9 cellular contexts compared by ENCODE assay signal in the genomic region with DNA sequence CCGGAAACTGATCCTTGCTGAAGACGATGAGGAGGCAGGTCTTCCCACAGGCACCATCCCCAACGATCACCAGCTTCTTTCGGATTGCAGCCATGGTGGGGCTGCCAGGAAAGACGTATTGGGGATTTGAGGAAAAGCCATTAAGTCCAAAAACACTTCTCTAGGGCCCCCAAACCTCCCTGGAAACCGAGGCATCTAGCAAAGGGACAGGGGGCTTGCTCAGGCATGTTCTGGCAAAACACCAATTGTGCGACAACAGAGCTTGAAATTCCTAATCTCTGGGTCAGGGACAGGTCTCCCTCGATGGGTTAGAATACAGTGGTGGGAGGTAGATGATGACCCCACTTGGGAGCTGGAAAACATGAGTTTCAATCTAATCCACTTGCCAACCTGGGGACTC. TPM values are rescaled to one million over a fixed set of nuclear protein-coding genes. Genes with fewer than 3 reads are reported as not detected.
DNase-seq lines count a peak whose midpoint lies in the region; ATAC-seq, FAIRE-seq and TF ChIP-seq lines count a peak whose summit lies in the region.
"Had no signal": no experiment of that assay in that cellular context is flagged by ENCODE, and none has a peak within 500 bp of the region (broad histone marks: within the 10 kb centered on the region; RNA-seq: fewer than 3 reads in every experiment).

No MANE protein-coding gene starts in this region.

- TF ChIP-seq CTCF in WTC11 (IDR thresholded peaks at IDR 0.05) (no peak), kidney (IDR thresholded peaks at IDR 0.05; ENCODE audit: borderline replicate concordance, extremely low read depth, insufficient read depth) (no peak), stomach (IDR thresholded peaks at IDR 0.05) (no peak), WERI-Rb-1 (IDR thresholded peaks at IDR 0.05; ENCODE audit: low read depth, low read length) (no peak)

- no peak for TF ChIP-seq EP300 in stomach (IDR thresholded peaks at IDR 0.05)

- H3K9me3 ChIP-seq in GM23248 (ENCODE audit: low read depth) (no peaks in the 10 kb centered on the region), kidney (ENCODE audit: control insufficient read depth in 1 of 2, low read length in 2 of 2) (no peaks in the 10 kb centered on the region), stomach (no peaks in the 10 kb centered on the region), WERI-Rb-1 (ENCODE audit: severe bottlenecking) (no peaks in the 10 kb centered on the region)

- peaks cover 82% of the 10 kb centered on the region for H3K4me1 Mint-ChIP-seq in WTC11

- in situ Hi-C loops in GM23248 (cut with MboI): no loop called here

- peak overlapping the region; percentile 84 for H3K27ac ChIP-seq in GM23248
- peak overlapping the region; percentile 74 to 96 for H3K27ac ChIP-seq in kidney (ENCODE audit: low read depth in 2 of 2, low read length in 2 of 2)
- H3K27ac ChIP-seq in stomach: peak overlapping the region in 4 of 5 donors; percentile 95 to 98 (median 96)
- H3K27ac ChIP-seq in WERI-Rb-1: no peak overlapping the region

- peaks cover 57% of the 10 kb centered on the region for H3F3A ChIP-seq in GM23248 (ENCODE audit: insufficient read depth)

- DNase-seq in GM23248 (no peak), WTC11 (ENCODE audit: low spot score) (no peak), kidney (peak; percentile 21), stomach (no peak), WERI-Rb-1 (no peak)
- DNase-seq: activated CD4-positive, alpha-beta memory T cell treated with anti-CD3 and anti-CD28 coated beads, Interleukin-2, amount 10 ng/mL, durations not matched to agents 7 days and 5 days; NCI-H2171 had no signal

- CTCF ChIA-PET in WTC11 (lab: Charles Lee): interaction anchor here (0.6 to 2.3 kb wide), 9 partner anchors 12 to 552 kb away, joined by 3 to 21 read pairs (median 8); partner anchors contain the start of genes CTTNBP2NL, MOV10 and PPM1J

- H3K9me2 ChIP-seq in GM23248 (ENCODE audit: insufficient read depth): no peaks in the 10 kb centered on the region

- H3K79me2 ChIP-seq in GM23248 (ENCODE audit: insufficient read depth): peaks cover 42% of the 10 kb centered on the region

- POLR2A ChIA-PET in WTC11 (lab: Charles Lee): interaction anchor here (0.7 to 2.3 kb wide), 3 partner anchors 10 to 308 kb away, joined by 3 to 11 read pairs (median 3); partner anchors contain the start of gene MOV10

- H3K27me3 ChIP-seq in GM23248 (replicated peaks; ENCODE audit: insufficient read depth) (no peaks in the 10 kb centered on the region), stomach (no peaks in the 10 kb centered on the region), WERI-Rb-1 (ENCODE audit: insufficient read depth, low read depth, severe bottlenecking) (no peaks in the 10 kb centered on the region)

- WGBS in GM23248 (ENCODE audit: low coverage in 1 of 2, low lambda C conversion rate in 2 of 2, missing lambda C conversion rate in 2 of 2), 2 experiments: 93 to 95% methylated on average over 8 of the region's 8 CpGs
- 68 to 86% (median 79%) methylated on average over 8 of the region's 8 CpGs for WGBS in stomach, 5 donors

- no peak for FAIRE-seq in kidney (lab: Jason Lieb, UNC)

- H3K27ac Mint-ChIP-seq in WTC11: no peak overlapping the region

- H3K9ac ChIP-seq in GM23248: peak overlapping the region; percentile 95; the same call in 1 of the 2 replicates
- no peak overlapping the region for H3K9ac ChIP-seq in kidney (ENCODE audit: low read length in 2 of 2)

- intact Hi-C loops in kidney (cut with DNase I): no loop called here
- intact Hi-C loops in stomach (cut with DNase I; ENCODE audit: low total_unique reads): loop anchor here (10.0 kb wide), 1 partner anchor 319 kb away; no protein-coding TSS in a partner anchor

- ATAC-seq in WTC11 (no peak), GM21528 (IDR thresholded peaks at IDR 0.05; ENCODE audit: low FRiP score, unreplicated experiment) (no peak), GM19035 (IDR thresholded peaks at IDR 0.05; ENCODE audit: unreplicated experiment) (no peak)

- TF ChIP-seq POLR2A in stomach (IDR thresholded peaks at IDR 0.05): no peak

- peaks cover 28% of the 10 kb centered on the region for H3K36me3 Mint-ChIP-seq in WTC11

- H3K4me3 Mint-ChIP-seq in WTC11: peak overlapping the region; percentile 73; the same call in 1 of the 2 replicates

- no peak overlapping the region for H3K4me3 ChIP-seq in GM23248
- H3K4me3 ChIP-seq in kidney (ENCODE audit: low read length in 2 of 2): peak overlapping the region in 1 of 2 donors; percentile 84
- H3K4me3 ChIP-seq in stomach: no peak overlapping the region
- no peak overlapping the region for H3K4me3 ChIP-seq in WERI-Rb-1 (ENCODE audit: low read depth, low read length)

- H3K36me3 ChIP-seq in GM23248 (ENCODE audit: low read depth) (peaks cover 5% of the 10 kb centered on the region), kidney (ENCODE audit: control insufficient read depth in 1 of 2, insufficient read depth in 2 of 2, low read length in 2 of 2) (peaks cover 7 to 29% of the 10 kb centered on the region in 2 donors), stomach (peaks cover 8 to 45% (median 33%) of the 10 kb centered on the region in 4 donors), WERI-Rb-1 (peaks cover 28% of the 10 kb centered on the region)

- H3K27me3 Mint-ChIP-seq in WTC11 (ENCODE audit: low read depth): peaks cover 37% of the 10 kb centered on the region

- H3K9me3 Mint-ChIP-seq in WTC11: no peaks in the 10 kb centered on the region
- H3K9me3 Mint-ChIP-seq: activated CD4-positive, alpha-beta memory T cell treated with anti-CD3 and anti-CD28 coated beads, Interleukin-2, amount 10 ng/mL, durations not matched to agents 7 days and 5 days had no signal

- peaks cover 23% of the 10 kb centered on the region for H3K4me1 ChIP-seq in GM23248 (ENCODE audit: insufficient read depth)
- peaks cover 53 to 66% of the 10 kb centered on the region in 2 donors for H3K4me1 ChIP-seq in kidney (ENCODE audit: control insufficient read depth in 1 of 2, insufficient read depth in 1 of 2, low read depth in 1 of 2, low read length in 2 of 2)
- H3K4me1 ChIP-seq in stomach: peaks cover 72 to 82% (median 81%) of the 10 kb centered on the region in 4 donors

- no peak overlapping the region for H2AFZ ChIP-seq in GM23248

- peak overlapping the region; percentile 96 for H3K4me2 ChIP-seq in GM23248 (ENCODE audit: unreplicated experiment)

- H4K20me1 ChIP-seq in GM23248 (ENCODE audit: insufficient read depth): no peaks in the 10 kb centered on the region

TF ChIP-seq in WTC11, 78 proteins besides CTCF, POLR2A, EP300 and RAD21:
- no peak for TF ChIP-seq GRHL2 (CRISPR knock-in tag; IDR thresholded peaks at IDR 0.05; ENCODE audit: insufficient replicate concordance, severe bottlenecking)
- TF ChIP-seq IRF1 (CRISPR knock-in tag; IDR thresholded peaks at IDR 0.05): no peak
- no peak for TF ChIP-seq ZSCAN18 (CRISPR knock-in tag; IDR thresholded peaks at IDR 0.05)
- TF ChIP-seq, protein P1, sequence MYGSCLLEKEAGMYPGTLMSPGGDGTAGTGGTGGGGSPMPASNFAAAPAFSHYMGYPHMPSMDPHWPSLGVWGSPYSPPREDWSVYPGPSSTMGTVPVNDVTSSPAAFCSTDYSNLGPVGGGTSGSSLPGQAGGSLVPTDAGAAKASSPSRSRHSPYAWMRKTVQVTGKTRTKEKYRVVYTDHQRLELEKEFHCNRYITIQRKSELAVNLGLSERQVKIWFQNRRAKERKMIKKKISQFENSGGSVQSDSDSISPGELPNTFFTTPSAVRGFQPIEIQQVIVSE (CRISPR knock-in tag; IDR thresholded peaks at IDR 0.05; ENCODE audit: borderline replicate concordance): no peak
- TF ChIP-seq IRF2 (CRISPR knock-in tag; IDR thresholded peaks at IDR 0.05; ENCODE audit: borderline replicate concordance, low read depth): no peak

RNA-seq across cellular contexts. Expression of gene RHOC, which starts 3.2 kb away (rescaled TPM):
- 486 and 625 TPM in 2 replicates for total RNA-seq in GM23248 (2014; rRNA removed; shearing (Covaris generic))
- polyA plus RNA-seq in GM23248 (2016; fragmentation: Nextera tagmentation; extraction: Ambion mirVana): 711 and 762 TPM in 2 replicates
- total RNA-seq in WTC11 (2021): 67.9 to 68.9 TPM (median 68.2 TPM) in 3 replicates
- 270 TPM for total RNA-seq in kidney
- 501 TPM for polyA plus RNA-seq in kidney (ENCODE audit: insufficient read depth, low read depth, low replicate concordance)
- 100 to 1,000 TPM in 4 of 5 donors, 10 to 100 TPM in 1; 99.8 to 149 (median 113) TPM for total RNA-seq in stomach
- polyA plus RNA-seq in stomach: 100 to 1,000 TPM; 159 to 375 (median 244) TPM

RNA-seq across cellular contexts. Expression of gene PPM1J, which starts 11.4 kb away (rescaled TPM):
- 0.13 and 0.54 TPM in 2 replicates for total RNA-seq in GM23248 (2014; rRNA removed; shearing (Covaris generic))
- polyA plus RNA-seq in GM23248 (2016; fragmentation: Nextera tagmentation; extraction: Ambion mirVana): 0.95 and 1.5 TPM in 2 replicates
- 19.3 to 23.5 TPM (median 22.6 TPM) in 3 replicates for total RNA-seq in WTC11 (2021)
- total RNA-seq in kidney: 2.0 TPM
- polyA plus RNA-seq in kidney (ENCODE audit: insufficient read depth, low read depth, low replicate concordance): 3.4 TPM
- total RNA-seq in stomach: 1 to 10 TPM in 1 of 5 donors, under 1 TPM in 1, not detected in 3; 0.87 to 1.3 TPM
- polyA plus RNA-seq in stomach: 1 to 10 TPM in 1 of 3 donors, under 1 TPM in 1, not detected in 1; 0.50 to 4.0 TPM
- total RNA-seq: activated CD4-positive, alpha-beta memory T cell treated with anti-CD3 and anti-CD28 coated beads, Interleukin-2, amount 10 ng/mL, durations not matched to agents 7 days and 5 days had no signal

RNA-seq across cellular contexts. Expression of gene MOV10, which starts 29.2 kb away (rescaled TPM):
- 16.5 and 24.9 TPM in 2 replicates for total RNA-seq in GM23248 (2014; rRNA removed; shearing (Covaris generic))
- polyA plus RNA-seq in GM23248 (2016; fragmentation: Nextera tagmentation; extraction: Ambion mirVana) (29.1 and 31.1 TPM in 2 replicates), kidney (ENCODE audit: insufficient read depth, low read depth, low replicate concordance) (60.6 TPM), stomach (10 to 100 TPM; 43.2 to 86.9 (median 54.5) TPM)
- total RNA-seq in WTC11 (2021) (80.7 to 99.1 TPM (median 98.8 TPM) in 3 replicates), kidney (62.5 TPM), stomach (100 to 1,000 TPM in 1 of 5 donors, 10 to 100 TPM in 4; 25.9 to 137 (median 79.0) TPM)
